15 cellular contexts compared by ENCODE assay signal in the genomic region with DNA sequence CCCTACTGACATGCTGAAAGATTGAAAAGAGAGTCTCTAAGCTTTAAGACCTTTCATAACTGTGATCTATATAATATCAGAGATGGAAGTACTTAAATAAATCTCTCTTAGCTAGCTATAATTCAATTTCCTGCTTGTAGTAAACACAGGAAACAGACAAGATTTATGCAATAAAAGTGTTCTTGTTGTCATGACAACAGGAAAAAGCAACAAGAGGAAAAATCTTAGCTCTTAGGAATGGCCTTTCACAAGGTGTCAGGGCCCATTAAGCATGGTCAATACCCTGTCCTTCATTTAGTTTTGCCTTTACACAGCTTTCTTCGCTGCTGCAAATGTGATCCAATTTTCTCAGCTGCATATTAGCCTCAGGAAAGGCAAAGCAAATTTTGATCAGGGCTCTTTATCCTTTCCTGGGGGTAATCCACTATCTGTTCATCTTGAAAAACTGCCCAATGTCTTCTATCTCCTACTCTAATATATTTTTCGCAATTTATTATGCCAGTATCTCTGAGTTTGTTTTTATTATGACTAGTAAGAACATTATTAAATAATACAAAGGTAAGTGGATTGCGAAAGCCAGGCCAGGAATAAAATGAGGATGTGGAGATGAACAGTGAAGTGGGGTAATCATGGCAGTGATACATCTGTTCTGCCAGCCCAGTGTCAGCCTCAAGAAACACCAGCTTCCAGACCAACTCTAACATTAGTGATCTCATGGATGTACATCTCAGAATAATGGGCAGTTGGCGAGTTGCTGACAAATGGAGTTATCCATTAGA. TPM values are rescaled to one million over a fixed set of nuclear protein-coding genes. Genes with fewer than 3 reads are reported as not detected.
DNase-seq lines count a peak whose midpoint lies in the region; ATAC-seq and TF ChIP-seq lines count a peak whose summit lies in the region.
"Had no signal": no experiment of that assay in that cellular context is flagged by ENCODE, and none has a peak within 500 bp of the region (broad histone marks: within the 10 kb centered on the region; RNA-seq: fewer than 3 reads in every experiment).

No MANE protein-coding gene starts in this region.

- intact Hi-C loops in body of pancreas (cut with DNase I) = no loop called here

- H3K36me3 Mint-ChIP-seq in type B pancreatic cell = peaks cover 3% of the 10 kb centered on the region

- no peak overlapping the region for H3K4me3 Mint-ChIP-seq in type B pancreatic cell

- WGBS in body of pancreas, 2 donors = 82 to 90% methylated on average over 4 of the region's 4 CpGs

- H3K4me3 ChIP-seq in neural cell (ENCODE audit: low read length) (peak overlapping the region; percentile 22), body of pancreas (no peak overlapping the region)
- H3K4me3 ChIP-seq: HAP-1 had no signal

- H4K20me1 ChIP-seq in neural cell (ENCODE audit: insufficient read depth) = no peaks in the 10 kb centered on the region

- H3K27ac Mint-ChIP-seq in type B pancreatic cell = no peak overlapping the region

- TF ChIP-seq CTCF in neural cell (IDR thresholded peaks at IDR 0.05; ENCODE audit: poor library complexity, severe bottlenecking) (no peak), body of pancreas (IDR thresholded peaks at IDR 0.05) (no peak), type B pancreatic cell (conservative IDR thresholded peaks at IDR 0.05) (no peak)

- peaks cover 10% of the 10 kb centered on the region for H3K27me3 Mint-ChIP-seq in type B pancreatic cell

- no peaks in the 10 kb centered on the region for H3K27me3 ChIP-seq in neural cell (ENCODE audit: insufficient read depth, low read depth, low read length)
- H3K27me3 ChIP-seq in body of pancreas = no peaks in the 10 kb centered on the region

- no peaks in the 10 kb centered on the region for H3K9me3 Mint-ChIP-seq in type B pancreatic cell

- ATAC-seq in body of pancreas (no peak), esophagus mucosa (no peak)

- H3K9me3 ChIP-seq in neural cell (ENCODE audit: low read length) (no peaks in the 10 kb centered on the region), body of pancreas (no peaks in the 10 kb centered on the region)
- H3K9me3 ChIP-seq: HAP-1 had no signal

- H3K36me3 ChIP-seq in neural cell (ENCODE audit: insufficient read depth, low read length) (no peaks in the 10 kb centered on the region), body of pancreas (replicated peaks in 1 of 2; ENCODE audit: insufficient read depth in 1 of 2, low read depth in 2 of 2) (no peaks in the 10 kb centered on the region)
- H3K36me3 ChIP-seq: HAP-1 had no signal

- TF ChIP-seq EP300 in neural cell (conservative IDR thresholded peaks at IDR 0.05; ENCODE audit: poor library complexity, severe bottlenecking) = peak; percentile 41

- DNase-seq in NCI-H82 (lab: John Stamatoyannopoulos, UW) = peak; percentile 27
- DNase-seq in NCI-H82 treated with DMSO at 0.1 percent for 48 hours (lab: John Stamatoyannopoulos, UW; ENCODE audit: unreplicated experiment) = no peak
- DNase-seq in RPMI7951 (ENCODE audit: low read depth) = peak; percentile 31
- DNase-seq in epithelial cell of prostate (ENCODE audit: low read depth, low spot score) = no peak
- DNase-seq in body of pancreas = no peak
- DNase-seq in type B pancreatic cell (ENCODE audit: extremely low spot score, unreplicated experiment) = no peak
- DNase-seq: activated CD8-positive, alpha-beta memory T cell treated with anti-CD3 and anti-CD28 coated beads, Interleukin-2, amount 50 U/mL, for 4 hours; cortex of kidney; glutamatergic neuron; NCI-H146; NK-92 treated with Interleukin-12 subunit alpha and Interleukin-12 subunit beta, amount 100 ng/mL, for 24 hours; stimulated activated CD4-positive, alpha-beta T cell treated with anti-CD3 and anti-CD28 coated beads, Interleukin-2, amount 100 ng/mL, for 24 hours had no signal

- no peaks in the 10 kb centered on the region for H3F3A ChIP-seq in neural cell (ENCODE audit: insufficient read depth, low read length, poor library complexity, severe bottlenecking)

- peaks cover 3% of the 10 kb centered on the region for H3K4me1 ChIP-seq in body of pancreas
- H3K4me1 ChIP-seq: HAP-1 had no signal

- no peak for TF ChIP-seq RAD21 in neural cell (conservative IDR thresholded peaks at IDR 0.05)

- H3K9me2 ChIP-seq in neural cell (ENCODE audit: insufficient read depth, low read length) = no peaks in the 10 kb centered on the region

- H3K27ac ChIP-seq in epithelial cell of prostate (peak overlapping the region; percentile 62), neural cell (ENCODE audit: low read length) (peak overlapping the region; percentile 63), body of pancreas (no peak overlapping the region)

- no peak for TF ChIP-seq POLR2A in body of pancreas (IDR thresholded peaks at IDR 0.05)

- peak overlapping the region; percentile 11 for H2AFZ ChIP-seq in neural cell (ENCODE audit: low read depth, low read length)

- H3K4me1 Mint-ChIP-seq in type B pancreatic cell (ENCODE audit: unreplicated experiment) = no peaks in the 10 kb centered on the region

- peak overlapping the region; percentile 24 for H3K9ac ChIP-seq in neural cell (ENCODE audit: low read length)

- H3K79me2 ChIP-seq in neural cell (replicated peaks; ENCODE audit: insufficient read depth, low read length) = no peaks in the 10 kb centered on the region

- H3K4me2 ChIP-seq in neural cell (ENCODE audit: low read length) = peak overlapping the region; percentile 54

TF ChIP-seq in neural cell, 6 proteins besides CTCF, POLR2A, EP300 and RAD21:
- TF ChIP-seq, protein P1, sequence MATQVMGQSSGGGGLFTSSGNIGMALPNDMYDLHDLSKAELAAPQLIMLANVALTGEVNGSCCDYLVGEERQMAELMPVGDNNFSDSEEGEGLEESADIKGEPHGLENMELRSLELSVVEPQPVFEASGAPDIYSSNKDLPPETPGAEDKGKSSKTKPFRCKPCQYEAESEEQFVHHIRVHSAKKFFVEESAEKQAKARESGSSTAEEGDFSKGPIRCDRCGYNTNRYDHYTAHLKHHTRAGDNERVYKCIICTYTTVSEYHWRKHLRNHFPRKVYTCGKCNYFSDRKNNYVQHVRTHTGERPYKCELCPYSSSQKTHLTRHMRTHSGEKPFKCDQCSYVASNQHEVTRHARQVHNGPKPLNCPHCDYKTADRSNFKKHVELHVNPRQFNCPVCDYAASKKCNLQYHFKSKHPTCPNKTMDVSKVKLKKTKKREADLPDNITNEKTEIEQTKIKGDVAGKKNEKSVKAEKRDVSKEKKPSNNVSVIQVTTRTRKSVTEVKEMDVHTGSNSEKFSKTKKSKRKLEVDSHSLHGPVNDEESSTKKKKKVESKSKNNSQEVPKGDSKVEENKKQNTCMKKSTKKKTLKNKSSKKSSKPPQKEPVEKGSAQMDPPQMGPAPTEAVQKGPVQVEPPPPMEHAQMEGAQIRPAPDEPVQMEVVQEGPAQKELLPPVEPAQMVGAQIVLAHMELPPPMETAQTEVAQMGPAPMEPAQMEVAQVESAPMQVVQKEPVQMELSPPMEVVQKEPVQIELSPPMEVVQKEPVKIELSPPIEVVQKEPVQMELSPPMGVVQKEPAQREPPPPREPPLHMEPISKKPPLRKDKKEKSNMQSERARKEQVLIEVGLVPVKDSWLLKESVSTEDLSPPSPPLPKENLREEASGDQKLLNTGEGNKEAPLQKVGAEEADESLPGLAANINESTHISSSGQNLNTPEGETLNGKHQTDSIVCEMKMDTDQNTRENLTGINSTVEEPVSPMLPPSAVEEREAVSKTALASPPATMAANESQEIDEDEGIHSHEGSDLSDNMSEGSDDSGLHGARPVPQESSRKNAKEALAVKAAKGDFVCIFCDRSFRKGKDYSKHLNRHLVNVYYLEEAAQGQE (IDR thresholded peaks at IDR 0.05; ENCODE audit: borderline replicate concordance) = peak; percentile 54
- TF ChIP-seq EZH2 (IDR thresholded peaks at IDR 0.05; ENCODE audit: borderline replicate concordance, insufficient read depth, low read length, poor library complexity, severe bottlenecking) (no peak), POLR2AphosphoS5 (IDR thresholded peaks at IDR 0.05) (peak; percentile 11), MXI1 (conservative IDR thresholded peaks at IDR 0.05; ENCODE audit: poor library complexity, severe bottlenecking) (no peak), SMC3 (conservative IDR thresholded peaks at IDR 0.05; ENCODE audit: poor library complexity) (no peak)
TF ChIP-seq in neural cell: peak in this region for 2.

RNA-seq across cellular contexts. Expression of a gene that starts 28.7 kb away (rescaled TPM):
- under 0.01 TPM in 1 of 2 replicates, not detected in the other for total RNA-seq in RPMI7951 (2014; rRNA removed; shearing (Covaris generic))
- 0.08 and 0.22 TPM in 2 replicates for polyA plus RNA-seq in neural cell
- polyA minus RNA-seq in neural cell = 0.49 and 1.6 TPM in 2 replicates
- total RNA-seq in body of pancreas (1 to 10 TPM; 1.6 to 8.8 TPM), esophagus mucosa (1.5 TPM), type B pancreatic cell (ENCODE audit: low replicate concordance) (0.83 and 0.97 TPM in 2 replicates)

RNA-seq across cellular contexts. Expression of a gene that starts 46.1 kb away (rescaled TPM):
- total RNA-seq in RPMI7951 (2014; rRNA removed; shearing (Covaris generic)) = 12.8 and 17.7 TPM in 2 replicates
- 2.0 and 9.5 TPM in 2 replicates for polyA plus RNA-seq in neural cell
- 10.0 and 14.9 TPM in 2 replicates for polyA minus RNA-seq in neural cell
- total RNA-seq in body of pancreas (10 to 100 TPM; 19.2 to 21.1 TPM), esophagus mucosa (8.0 TPM), type B pancreatic cell (ENCODE audit: low replicate concordance) (20.2 and 31.1 TPM in 2 replicates)

Comparison
In these comparisons a context has a peak if more than half of its experiments do, and no peak if none do; other contexts are left out.
1. DNase-seq: peak in NCI-H82 (single experiment) and RPMI7951 (single experiment); none in NCI-H82 treated with DMSO at 0.1 percent for 48 hours (single experiment), epithelial cell of prostate (single experiment), body of pancreas (0 of 4) and type B pancreatic cell (single experiment).
2. H3K27ac ChIP-seq: peak in epithelial cell of prostate (single experiment) and neural cell (single experiment); none in body of pancreas (0 of 4).